8 cellular contexts compared by ENCODE assay signal in genomic region chr2:236642584-236643291, GRCh38.
DNase-seq lines count a peak whose midpoint lies in the region; ATAC-seq and TF ChIP-seq lines count a peak whose summit lies in the region.

No MANE protein-coding gene starts in this region.

- H3K9me3 ChIP-seq in lung (ENCODE audit: control insufficient read depth in 2 of 2, insufficient read depth in 1 of 2, low read length in 1 of 2) = peaks cover 0 to 26% of the 10 kb centered on the region in 2 donors

- H3K27me3 Mint-ChIP-seq in type B pancreatic cell = no peaks in the 10 kb centered on the region

- peak overlapping the region; percentile 34 for H3K27ac Mint-ChIP-seq in type B pancreatic cell

- no peak overlapping the region for H3K4me3 ChIP-seq in lung

- H3K9me3 Mint-ChIP-seq in type B pancreatic cell = peaks cover 10% of the 10 kb centered on the region

- DNase-seq in LoVo (ENCODE audit: low spot score) (peak; percentile 43), ecto neural progenitor cell (ENCODE audit: low spot score) (peak; percentile 32), lung (ENCODE audit: low spot score) (peak; percentile 73), type B pancreatic cell (ENCODE audit: extremely low spot score, unreplicated experiment) (peak; percentile 53), NOMO-1 treated with dmso at 0.1 percent for 144 hours (lab: John Stamatoyannopoulos, UW; ENCODE audit: unreplicated experiment) (no peak), SKM-1 treated with dmso at 0.1 percent for 144 hours (lab: John Stamatoyannopoulos, UW; ENCODE audit: unreplicated experiment) (no peak), DMS53 (lab: John Stamatoyannopoulos, UW) (no peak)
- DNase-seq in activated effector memory CD4-positive, alpha-beta T cell treated with Interleukin-2 at 50 U/mL for 16 hours = no peak

- peaks cover 0 to 2% of the 10 kb centered on the region in 2 donors for H3K4me1 ChIP-seq in lung (ENCODE audit: control insufficient read depth in 2 of 2, insufficient read depth in 2 of 2, low read length in 2 of 2)

- peak overlapping the region; percentile 71 to 82 for H3K27ac ChIP-seq in lung (ENCODE audit: low read depth in 1 of 2, low read length in 1 of 2)

- H3K36me3 ChIP-seq in lung (ENCODE audit: control insufficient read depth in 2 of 2, insufficient read depth in 2 of 2, low read length in 2 of 2) = no peaks in the 10 kb centered on the region

- TF ChIP-seq CTCF in lung (IDR thresholded peaks at IDR 0.05; ENCODE audit: control extremely low read depth, extremely low read depth) = no peak
- no peak for TF ChIP-seq CTCF in type B pancreatic cell (conservative IDR thresholded peaks at IDR 0.05)

- peak; percentile 86 for ATAC-seq in lung (ENCODE audit: insufficient read depth, low FRiP score)

- WGBS in lung, 2 donors = 46 to 57% methylated on average over 23 of the region's 23 CpGs

- H3K4me1 Mint-ChIP-seq in type B pancreatic cell (ENCODE audit: unreplicated experiment) = peaks cover 16% of the 10 kb centered on the region

- peaks cover 8% of the 10 kb centered on the region for H3K36me3 Mint-ChIP-seq in type B pancreatic cell

- no peaks in the 10 kb centered on the region for H3K27me3 ChIP-seq in lung (ENCODE audit: control insufficient read depth, insufficient read depth)

- H3K4me3 Mint-ChIP-seq in type B pancreatic cell = no peak overlapping the region

Comparison
In these comparisons a context has a peak if more than half of its experiments do, and no peak if none do; other contexts are left out.
1. DNase-seq: peak in LoVo (single experiment), ecto neural progenitor cell (single experiment), lung (single experiment) and type B pancreatic cell (single experiment); none in activated effector memory CD4-positive, alpha-beta T cell treated with Interleukin-2 at 50 U/mL for 16 hours (single experiment), NOMO-1 treated with dmso at 0.1 percent for 144 hours (single experiment), SKM-1 treated with dmso at 0.1 percent for 144 hours (single experiment) and DMS53 (single experiment).